ENCODE assay signal across 20 cellular contexts in genomic region chr3:53624467-53624866, GRCh38.
A peak's percentile ranks its signal among the peaks of the same experiment; 100 is the strongest.
DNase-seq lines count a peak whose midpoint lies in the region; ATAC-seq and TF ChIP-seq lines count a peak whose summit lies in the region.
"Had no signal": no experiment of that assay in that cellular context is flagged by ENCODE, and none has a peak within 500 bp of the region (broad histone marks: within the 10 kb centered on the region; RNA-seq: fewer than 3 reads in every experiment).

No MANE protein-coding gene starts in this region.

- no peaks in the 10 kb centered on the region for H3K9me3 ChIP-seq in left lung
- H3K9me3 ChIP-seq in upper lobe of right lung, result no peaks in the 10 kb centered on the region
- H3K9me3 ChIP-seq: A549; BLaER1 treated with 17β-estradiol and CSF1 and Interleukin-3, amounts not matched to agents 10 nM and 100 nM; HAP-1; Peyer's patch had no signal

- intact Hi-C loops in left lung (cut with DNase I) (no loop called here), upper lobe of right lung (cut with DNase I) (no loop called here)

- ATAC-seq in left lung (peak; percentile 84), upper lobe of right lung (peak; percentile 77), GM19463 (IDR thresholded peaks at IDR 0.05; ENCODE audit: unreplicated experiment) (no peak), HG03097 (IDR thresholded peaks at IDR 0.05; ENCODE audit: low FRiP score, unreplicated experiment) (no peak)
- ATAC-seq: A549 had no signal

- H3K27me3 ChIP-seq in left lung (no peaks in the 10 kb centered on the region), upper lobe of right lung (no peaks in the 10 kb centered on the region)
- H3K27me3 ChIP-seq: BLaER1 treated with 17β-estradiol and CSF1 and Interleukin-3, amounts not matched to agents 10 nM and 100 nM; Peyer's patch had no signal

- no peak overlapping the region for H3K4me3 ChIP-seq in left lung
- H3K4me3 ChIP-seq in upper lobe of right lung, result no peak overlapping the region
- H3K4me3 ChIP-seq: A549; BLaER1 treated with 17β-estradiol and CSF1 and Interleukin-3, amounts not matched to agents 10 nM and 100 nM; HAP-1; Peyer's patch; SK-N-MC had no signal

- TF ChIP-seq CTCF in left lung (IDR thresholded peaks at IDR 0.05), result no peak
- no peak for TF ChIP-seq CTCF in upper lobe of right lung (IDR thresholded peaks at IDR 0.05)

- H3K4me1 ChIP-seq in left lung, result peaks cover 4 to 9% of the 10 kb centered on the region in 2 donors
- H3K4me1 ChIP-seq in upper lobe of right lung, result peaks cover 14% of the 10 kb centered on the region
- H3K4me1 ChIP-seq: A549, HAP-1, Peyer's patch had no signal

- H3K36me3 ChIP-seq in left lung (no peaks in the 10 kb centered on the region), upper lobe of right lung (no peaks in the 10 kb centered on the region)
- H3K36me3 ChIP-seq: BLaER1 treated with 17β-estradiol and CSF1 and Interleukin-3, amounts not matched to agents 10 nM and 100 nM; HAP-1; Peyer's patch had no signal

- DNase-seq in NCI-H2171 treated with DMSO at 0.1 percent for 48 hours (lab: John Stamatoyannopoulos, UW) (peak; percentile 9), NCI-H2171 (lab: John Stamatoyannopoulos, UW) (no peak), NCI-H2227 treated with DMSO at 0.1 percent for 48 hours (lab: John Stamatoyannopoulos, UW) (peak; percentile 75), left lung (no peak), upper lobe of right lung (no peak)
- DNase-seq in stimulated activated CD4-positive, alpha-beta T cell treated with anti-CD3 and anti-CD28 coated beads, Interleukin-15, amount 100 ng/mL, for 24 hours, result no peak
- DNase-seq: CD8-positive, alpha-beta memory T cell; GF-D8; IMR-90; Kasumi-1; NCI-H146; NCI-H2107; Peyer's patch; Right ventricle myocardium superior had no signal

- peak overlapping the region in 1 of 2 donors; percentile 53 for H3K27ac ChIP-seq in left lung
- peak overlapping the region; percentile 52 for H3K27ac ChIP-seq in upper lobe of right lung
- H3K27ac ChIP-seq: A549; BLaER1 treated with 17β-estradiol and CSF1 and Interleukin-3, amounts not matched to agents 10 nM and 100 nM; Peyer's patch; SK-N-MC had no signal

Comparison
In these comparisons a context has a peak if more than half of its experiments do, and no peak if none do; other contexts are left out.
1. DNase-seq: peak in NCI-H2171 treated with DMSO at 0.1 percent for 48 hours (single experiment) and NCI-H2227 treated with DMSO at 0.1 percent for 48 hours (single experiment); none in NCI-H2171 (single experiment), left lung (0 of 2), upper lobe of right lung (single experiment) and stimulated activated CD4-positive, alpha-beta T cell treated with anti-CD3 and anti-CD28 coated beads, Interleukin-15, amount 100 ng/mL, for 24 hours (single experiment).
2. ATAC-seq: peak in left lung (single experiment) and upper lobe of right lung (single experiment); none in GM19463 (single experiment) and HG03097 (single experiment).